ENCODE assay signal across 24 cellular contexts in genomic region chr2:128787616-128788015, GRCh38.
"Had no signal": no experiment of that assay in that cellular context is flagged by ENCODE, and none has a peak within 500 bp of the region (broad histone marks: within the 10 kb centered on the region; RNA-seq: fewer than 3 reads in every experiment).

No MANE protein-coding gene starts in this region.

- H3K27ac Mint-ChIP-seq: activated B cell treated with CpG ODN at 0.5 μM for 24 hours; activated CD4-positive, alpha-beta T cell treated with anti-CD3 and anti-CD28 coated beads for 36 hours; activated naive CD8-positive, alpha-beta T cell; activated T-helper 2 cell treated with anti-CD3 and anti-CD28 coated beads, Interferon-gamma antibody, Interleukin-2, Interleukin-4, amounts not matched to agents 10 μg/mL and 5 μg/mL and 100 μg/mL, durations not matched to agents 14 hours and 24 hours and 36 hours; neural progenitor cell; progenitor cell of endocrine pancreas; T-helper 17 cell had no signal

- H3K4me1 Mint-ChIP-seq: activated B cell treated with CpG ODN at 0.5 μM for 24 hours; activated CD4-positive, alpha-beta T cell treated with anti-CD3 and anti-CD28 coated beads for 36 hours; central memory CD8-positive, alpha-beta T cell; naive thymus-derived CD4-positive, alpha-beta T cell; T-helper 17 cell had no signal

- H3K9me3 ChIP-seq: adrenal gland, ascending aorta, breast epithelium, gastroesophageal sphincter, upper lobe of left lung had no signal

- H3K9me3 Mint-ChIP-seq: activated B cell treated with CpG ODN at 0.5 μM for 24 hours had no signal

- H3K36me3 ChIP-seq: adrenal gland, ascending aorta, breast epithelium, gastroesophageal sphincter, neural progenitor cell, upper lobe of left lung had no signal

- H3K27me3 ChIP-seq: adrenal gland, ascending aorta, breast epithelium, neural progenitor cell, upper lobe of left lung had no signal

- H3K27ac ChIP-seq: adrenal gland, ascending aorta, epithelial cell of prostate, gastroesophageal sphincter, upper lobe of left lung had no signal

- H3K4me1 ChIP-seq: adrenal gland, ascending aorta, breast epithelium, gastroesophageal sphincter, upper lobe of left lung had no signal

- H3K4me3 Mint-ChIP-seq: activated B cell treated with CpG ODN at 0.5 μM for 24 hours; activated CD4-positive, alpha-beta T cell treated with anti-CD3 and anti-CD28 coated beads for 36 hours; activated naive CD8-positive, alpha-beta T cell; activated T-cell treated with anti-CD3 and anti-CD28 coated beads, Interleukin-2, amount 50 U/mL, for 4 hours; central memory CD8-positive, alpha-beta T cell; naive thymus-derived CD4-positive, alpha-beta T cell; T-helper 17 cell had no signal

- H3K4me3 ChIP-seq: adrenal gland, ascending aorta, breast epithelium, gastroesophageal sphincter, neural progenitor cell, upper lobe of left lung had no signal

- H3K9ac ChIP-seq: neural progenitor cell had no signal

- DNase-seq: activated B cell treated with CpG ODN at 0.5 μM for 24 hours; activated CD4-positive, alpha-beta T cell treated with anti-CD3 and anti-CD28 coated beads for 36 hours; activated CD4-positive, alpha-beta T cell treated with anti-CD3 and anti-CD28 coated beads, Interleukin-2, amount 50 U/mL, for 48 hours; activated naive CD4-positive, alpha-beta T cell; activated T-cell treated with anti-CD3 and anti-CD28 coated beads, Interleukin-2, amount 50 U/mL, for 4 hours; adrenal gland; hypothalamus; mesenchymal stem cell; naive thymus-derived CD4-positive, alpha-beta T cell; retina; stimulated activated CD4-positive, alpha-beta T cell treated with anti-CD3 and anti-CD28 coated beads, Interleukin-4, amount 100 ng/mL, for 24 hours; stimulated activated naive CD4-positive, alpha-beta T cell treated with Interleukin-2 at 50 U/mL for 16 hours; SW 1271; T-helper 17 cell had no signal

- H3K36me3 Mint-ChIP-seq: activated naive CD8-positive, alpha-beta T cell; naive thymus-derived CD4-positive, alpha-beta T cell; neural progenitor cell had no signal

- H3K27me3 Mint-ChIP-seq: activated CD4-positive, alpha-beta T cell treated with anti-CD3 and anti-CD28 coated beads for 36 hours; activated naive CD8-positive, alpha-beta T cell; naive thymus-derived CD4-positive, alpha-beta T cell had no signal
